ENCODE assay signal across 1 cellular context in the genomic region with DNA sequence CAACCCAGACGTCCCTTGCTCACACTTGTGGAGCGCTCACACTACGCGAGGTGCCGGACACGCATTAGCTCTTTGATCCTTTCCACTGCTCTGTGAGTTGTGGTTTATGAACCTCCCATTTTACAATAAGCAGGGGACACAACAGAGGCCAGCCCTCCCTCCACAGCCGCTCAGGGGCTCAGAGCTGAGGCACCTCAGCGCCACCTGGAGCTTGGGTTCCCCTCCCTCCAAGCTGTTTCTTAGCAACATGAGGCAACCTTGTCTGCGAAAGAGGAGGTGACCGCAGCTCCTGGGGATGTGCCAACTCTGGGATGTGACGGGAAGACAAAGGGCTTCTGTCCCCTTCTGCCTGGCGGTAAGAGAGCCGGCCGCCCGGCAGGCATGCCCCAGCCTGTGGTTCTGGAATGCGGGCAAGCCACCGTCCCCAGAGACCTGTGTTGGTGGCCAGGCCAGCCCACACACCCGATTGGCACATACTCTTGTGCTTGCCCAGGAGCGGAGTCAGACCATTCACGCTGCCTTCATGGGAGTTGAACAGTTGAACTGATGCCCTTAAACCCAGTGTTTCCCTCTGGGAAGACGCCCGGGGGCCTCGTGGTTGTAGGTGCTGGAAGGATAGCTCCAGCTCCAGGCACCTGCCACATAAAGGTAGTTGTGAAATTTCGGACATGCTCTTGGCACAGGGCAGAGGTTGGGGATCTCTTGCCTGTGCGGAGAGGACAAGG.
TF ChIP-seq lines count a peak whose summit lies in the region.

No MANE protein-coding gene starts in this region.

TF ChIP-seq in K562, 482 proteins besides CTCF, POLR2A, EP300 and RAD21:
- TF ChIP-seq ZNF263 (CRISPR knock-in tag; IDR thresholded peaks at IDR 0.05; ENCODE audit: borderline replicate concordance) (no peak), ESRRA (IDR thresholded peaks at IDR 0.05; ENCODE audit: borderline replicate concordance, low read depth) (peak; percentile 68; the same call in 1 of the 2 replicates), CBFB (CRISPR knock-in tag; IDR thresholded peaks at IDR 0.05) (0 out of 2 replicates have a peak, but pooled peaks have one; percentile 19), CEBPG (CRISPR knock-in tag; IDR thresholded peaks at IDR 0.05) (no peak; the same call in 1 of the 2 replicates), CEBPG (tag; conservative IDR thresholded peaks at IDR 0.05 in 1 of 2, IDR thresholded peaks at IDR 0.05 in 1 of 2) (peak in 1 of 2 experiments; percentile 35; a peak in 1 of 4 replicates), SIX5 (IDR thresholded peaks at IDR 0.05; ENCODE audit: borderline replicate concordance in 1 of 2, insufficient read depth in 1 of 2, low read depth in 1 of 2, low read length in 2 of 2) (no peak), PPARD (CRISPR knock-in tag; IDR thresholded peaks at IDR 0.05) (no peak), THAP12 (CRISPR knock-in tag; IDR thresholded peaks at IDR 0.05) (0 out of 2 replicates have a peak, but pooled peaks have one; percentile 7), MYBL2 (IDR thresholded peaks at IDR 0.05; ENCODE audit: low read depth) (no peak), MYBL2 (CRISPR knock-in tag; IDR thresholded peaks at IDR 0.05; ENCODE audit: borderline replicate concordance) (no peak), NUFIP1 (IDR thresholded peaks at IDR 0.05; ENCODE audit: partially characterized antibody) (no peak), TEAD2 (tag; IDR thresholded peaks at IDR 0.05) (no peak), HSF4 (CRISPR knock-in tag; IDR thresholded peaks at IDR 0.05; ENCODE audit: borderline replicate concordance) (no peak), TAF9B (IDR thresholded peaks at IDR 0.05; ENCODE audit: partially characterized antibody) (no peak), NFIC (IDR thresholded peaks at IDR 0.05) (peak; percentile 69), DEAF1 (CRISPR knock-in tag; IDR thresholded peaks at IDR 0.05) (no peak), CTBP1 (IDR thresholded peaks at IDR 0.05; ENCODE audit: borderline replicate concordance) (peak; percentile 57; the same call in 1 of the 2 replicates), CEBPB (tag; IDR thresholded peaks at IDR 0.05) (peak; percentile 24; the same call in 1 of the 2 replicates), ZBTB7A (IDR thresholded peaks at IDR 0.05; ENCODE audit: borderline replicate concordance, control insufficient read depth, low read depth, low read length) (no peak), XRCC5 (IDR thresholded peaks at IDR 0.05; ENCODE audit: low read depth, low read length) (no peak), ADNP (tag; IDR thresholded peaks at IDR 0.05) (no peak), SRSF3 (IDR thresholded peaks at IDR 0.05; ENCODE audit: insufficient read depth, low read length) (no peak), TAF15 (IDR thresholded peaks at IDR 0.05; ENCODE audit: low read depth, low read length) (no peak), ZNF395 (CRISPR knock-in tag; IDR thresholded peaks at IDR 0.05) (no peak), RFX1 (IDR thresholded peaks at IDR 0.05) (peak; percentile 73), ETV5 (CRISPR knock-in tag; IDR thresholded peaks at IDR 0.05; ENCODE audit: low read depth) (no peak), NR4A1 (CRISPR knock-in tag; IDR thresholded peaks at IDR 0.05) (no peak), NR4A1 (tag; IDR thresholded peaks at IDR 0.05) (no peak), TSC22D4 (tag; IDR thresholded peaks at IDR 0.05) (no peak), RBM14 (IDR thresholded peaks at IDR 0.05; ENCODE audit: borderline replicate concordance, insufficient read depth, low read depth, low read length) (no peak)
- TF ChIP-seq, protein P1, sequence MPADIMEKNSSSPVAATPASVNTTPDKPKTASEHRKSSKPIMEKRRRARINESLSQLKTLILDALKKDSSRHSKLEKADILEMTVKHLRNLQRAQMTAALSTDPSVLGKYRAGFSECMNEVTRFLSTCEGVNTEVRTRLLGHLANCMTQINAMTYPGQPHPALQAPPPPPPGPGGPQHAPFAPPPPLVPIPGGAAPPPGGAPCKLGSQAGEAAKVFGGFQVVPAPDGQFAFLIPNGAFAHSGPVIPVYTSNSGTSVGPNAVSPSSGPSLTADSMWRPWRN (IDR thresholded peaks at IDR 0.05; ENCODE audit: low read depth): no peak
- TF ChIP-seq, protein P2, sequence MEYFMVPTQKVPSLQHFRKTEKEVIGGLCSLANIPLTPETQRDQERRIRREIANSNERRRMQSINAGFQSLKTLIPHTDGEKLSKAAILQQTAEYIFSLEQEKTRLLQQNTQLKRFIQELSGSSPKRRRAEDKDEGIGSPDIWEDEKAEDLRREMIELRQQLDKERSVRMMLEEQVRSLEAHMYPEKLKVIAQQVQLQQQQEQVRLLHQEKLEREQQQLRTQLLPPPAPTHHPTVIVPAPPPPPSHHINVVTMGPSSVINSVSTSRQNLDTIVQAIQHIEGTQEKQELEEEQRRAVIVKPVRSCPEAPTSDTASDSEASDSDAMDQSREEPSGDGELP (CRISPR knock-in tag; IDR thresholded peaks at IDR 0.05; ENCODE audit: borderline replicate concordance): peak; percentile 19; the same call in 1 of the 2 replicates
